Comparison of ENCODE assay signal across 24 cellular contexts in the genomic region with DNA sequence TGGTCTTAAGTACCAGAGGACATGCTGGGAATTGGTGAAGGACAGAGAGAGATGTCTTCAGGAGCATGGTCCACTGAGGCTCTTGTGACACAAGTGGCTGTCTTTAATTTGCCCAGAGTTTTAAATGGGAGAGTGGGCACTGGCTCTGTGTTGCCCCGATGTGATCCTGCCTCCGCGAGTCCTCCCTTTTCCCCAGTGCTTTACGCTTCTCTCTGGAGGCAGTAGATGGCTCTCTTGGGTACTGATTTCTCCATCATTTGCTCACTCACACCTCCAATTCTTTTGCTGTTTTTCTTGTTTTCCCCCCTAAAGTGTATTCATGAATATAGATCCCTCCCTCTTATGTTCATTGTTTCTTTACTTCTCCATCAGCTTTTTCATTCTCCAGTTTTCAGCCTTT.
"Had no signal": no experiment of that assay in that cellular context is flagged by ENCODE, and none has a peak within 500 bp of the region (broad histone marks: within the 10 kb centered on the region; RNA-seq: fewer than 3 reads in every experiment).

No MANE protein-coding gene starts in this region.

- H3K27ac ChIP-seq: KMS-11, SJCRH30 had no signal

- H3K4me3 ChIP-seq: K562, MG63, SJCRH30 had no signal

- H3K9ac ChIP-seq: KMS-11 had no signal

- ATAC-seq: K562, Panc1, PC-3, Right ventricle myocardium inferior, SK-N-SH treated with all-trans-retinoic acid at 6 μM for 48 hours had no signal

- DNase-seq: Kasumi-1; MG63; NCI-H1092; NCI-H1105 treated with DMSO at 0.1 percent for 48 hours; NCI-H1417 treated with DMSO at 0.1 percent for 48 hours; NCI-H146; NCI-H1694 treated with DMSO at 0.1 percent for 48 hours; NCI-H1930; NCI-H2081; NCI-H2107; NCI-H2227 treated with DMSO at 0.1 percent for 48 hours; NCI-H526 treated with DMSO at 0.1 percent for 48 hours; NCI-H748 treated with DMSO at 0.1 percent for 48 hours; NK-92 treated with Interleukin-12 subunit alpha and Interleukin-12 subunit beta, amount 100 ng/mL, for 24 hours; PC-3; SHP77 treated with DMSO at 0.1 percent for 48 hours; SJCRH30; T-helper 1 cell had no signal

- H3K36me3 ChIP-seq: MG63, SJCRH30 had no signal

- H3K4me3 Mint-ChIP-seq: IgD-negative memory B cell had no signal

- H3K27me3 ChIP-seq: SJCRH30 had no signal

- H3K9me3 ChIP-seq: MG63, SJCRH30 had no signal

- H3K27ac Mint-ChIP-seq: IgD-negative memory B cell had no signal

- H3K4me2 ChIP-seq: KMS-11 had no signal
